ENCODE assay signal across 8 cellular contexts in genomic region chr19:37303591-37304171, GRCh38.
DNase-seq lines count a peak whose midpoint lies in the region; ATAC-seq and TF ChIP-seq lines count a peak whose summit lies in the region.

No MANE protein-coding gene starts in this region.

- CTCF ChIA-PET in activated CD8-positive, alpha-beta T cell treated with anti-CD3 and anti-CD28 coated beads for 36 hours (lab: Charles Lee): no interaction called here
- CTCF ChIA-PET in activated CD8-positive, alpha-beta T cell treated with anti-CD3 and anti-CD28 coated beads, Interleukin-2, amount 10 ng/mL, durations not matched to agents 7 days and 5 days (lab: Charles Lee): no interaction called here

- POLR2A ChIA-PET in activated CD8-positive, alpha-beta T cell treated with anti-CD3 and anti-CD28 coated beads for 36 hours (lab: Charles Lee): no interaction called here
- POLR2A ChIA-PET in activated CD8-positive, alpha-beta T cell treated with anti-CD3 and anti-CD28 coated beads, Interleukin-2, amount 10 ng/mL, durations not matched to agents 7 days and 5 days (lab: Charles Lee): no interaction called here

- H3K27ac ChIP-seq in upper lobe of left lung: peak overlapping the region in 2 of 4 donors; percentile 2 to 40

- TF ChIP-seq EP300 in upper lobe of left lung (IDR thresholded peaks at IDR 0.05): no peak

- ATAC-seq in activated CD8-positive, alpha-beta T cell treated with anti-CD3 and anti-CD28 coated beads for 36 hours: no peak
- no peak for ATAC-seq in activated CD8-positive, alpha-beta T cell treated with anti-CD3 and anti-CD28 coated beads, Interleukin-2, amount 10 ng/mL, durations not matched to agents 7 days and 5 days
- ATAC-seq in natural killer cell treated with Interleukin-12 subunit alpha and Interleukin-12 subunit beta and Interleukin-15 and Interleukin-18, amount 100 ng/mL, for 72 hours: no peak
- ATAC-seq in upper lobe of left lung (ENCODE audit: low FRiP score in 2 of 2) (peak in 1 of 2 donors; percentile 42), HG03135 (IDR thresholded peaks at IDR 0.05; ENCODE audit: unreplicated experiment) (no peak)
- no peak for ATAC-seq in activated CD4-positive, CD25-positive, alpha-beta regulatory T cell treated with anti-CD3 and anti-CD28 coated beads, Interleukin-2, amount 50 U/mL, for 24 hours

- TF ChIP-seq POLR2A in upper lobe of left lung (IDR thresholded peaks at IDR 0.05): no peak

- DNase-seq in activated CD8-positive, alpha-beta T cell treated with anti-CD3 and anti-CD28 coated beads for 36 hours: no peak
- no peak for DNase-seq in activated CD8-positive, alpha-beta T cell treated with anti-CD3 and anti-CD28 coated beads, Interleukin-2, amount 10 ng/mL, durations not matched to agents 7 days and 5 days
- DNase-seq in fibroblast of mammary gland (ENCODE audit: low read depth): no peak
- DNase-seq in natural killer cell treated with Interleukin-12 subunit alpha and Interleukin-12 subunit beta and Interleukin-15 and Interleukin-18, amount 100 ng/mL, for 72 hours (ENCODE audit: low spot score): no peak
- DNase-seq in upper lobe of left lung: peak in 1 of 2 donors; percentile 47
- DNase-seq in NCI-H2196 (lab: John Stamatoyannopoulos, UW; ENCODE audit: unreplicated experiment): no peak

- peaks cover 4% of the 10 kb centered on the region for H3K36me3 Mint-ChIP-seq in activated CD8-positive, alpha-beta T cell treated with anti-CD3 and anti-CD28 coated beads for 36 hours (ENCODE audit: low read depth)
- peaks cover 3% of the 10 kb centered on the region for H3K36me3 Mint-ChIP-seq in activated CD8-positive, alpha-beta T cell treated with anti-CD3 and anti-CD28 coated beads, Interleukin-2, amount 10 ng/mL, durations not matched to agents 7 days and 5 days (ENCODE audit: low read depth)
- peaks cover 6% of the 10 kb centered on the region for H3K36me3 Mint-ChIP-seq in natural killer cell treated with Interleukin-12 subunit alpha and Interleukin-12 subunit beta and Interleukin-15 and Interleukin-18, amount 100 ng/mL, for 72 hours

- H3K27ac Mint-ChIP-seq in activated CD8-positive, alpha-beta T cell treated with anti-CD3 and anti-CD28 coated beads for 36 hours: no peak overlapping the region
- no peak overlapping the region for H3K27ac Mint-ChIP-seq in activated CD8-positive, alpha-beta T cell treated with anti-CD3 and anti-CD28 coated beads, Interleukin-2, amount 10 ng/mL, durations not matched to agents 7 days and 5 days
- H3K27ac Mint-ChIP-seq in natural killer cell treated with Interleukin-12 subunit alpha and Interleukin-12 subunit beta and Interleukin-15 and Interleukin-18, amount 100 ng/mL, for 72 hours: peak overlapping the region in 1 of 2 donors; percentile 73

- peaks cover 3% of the 10 kb centered on the region for H3K9me3 Mint-ChIP-seq in activated CD8-positive, alpha-beta T cell treated with anti-CD3 and anti-CD28 coated beads for 36 hours
- H3K9me3 Mint-ChIP-seq in activated CD8-positive, alpha-beta T cell treated with anti-CD3 and anti-CD28 coated beads, Interleukin-2, amount 10 ng/mL, durations not matched to agents 7 days and 5 days (ENCODE audit: insufficient read depth): peaks cover 4% of the 10 kb centered on the region
- H3K9me3 Mint-ChIP-seq in natural killer cell treated with Interleukin-12 subunit alpha and Interleukin-12 subunit beta and Interleukin-15 and Interleukin-18, amount 100 ng/mL, for 72 hours: peaks cover 4% of the 10 kb centered on the region

- H3K36me3 ChIP-seq in upper lobe of left lung: no peaks in the 10 kb centered on the region

- peaks cover 0 to 40% (median 10%) of the 10 kb centered on the region in 4 donors for H3K9me3 ChIP-seq in upper lobe of left lung

- peak overlapping the region; percentile 46 for H3K4me3 Mint-ChIP-seq in activated CD8-positive, alpha-beta T cell treated with anti-CD3 and anti-CD28 coated beads for 36 hours
- no peak overlapping the region for H3K4me3 Mint-ChIP-seq in activated CD8-positive, alpha-beta T cell treated with anti-CD3 and anti-CD28 coated beads, Interleukin-2, amount 10 ng/mL, durations not matched to agents 7 days and 5 days
- peak overlapping the region; percentile 3 for H3K4me3 Mint-ChIP-seq in natural killer cell treated with Interleukin-12 subunit alpha and Interleukin-12 subunit beta and Interleukin-15 and Interleukin-18, amount 100 ng/mL, for 72 hours

- intact Hi-C loops in activated CD8-positive, alpha-beta T cell treated with anti-CD3 and anti-CD28 coated beads for 36 hours (cut with micrococcal nuclease): no loop called here

- H3K4me1 Mint-ChIP-seq in activated CD8-positive, alpha-beta T cell treated with anti-CD3 and anti-CD28 coated beads for 36 hours (ENCODE audit: low read depth): no peaks in the 10 kb centered on the region
- H3K4me1 Mint-ChIP-seq in activated CD8-positive, alpha-beta T cell treated with anti-CD3 and anti-CD28 coated beads, Interleukin-2, amount 10 ng/mL, durations not matched to agents 7 days and 5 days (ENCODE audit: low read depth): no peaks in the 10 kb centered on the region
- H3K4me1 Mint-ChIP-seq in natural killer cell treated with Interleukin-12 subunit alpha and Interleukin-12 subunit beta and Interleukin-15 and Interleukin-18, amount 100 ng/mL, for 72 hours (ENCODE audit: low read depth in 2 of 2): peaks cover 0 to 4% of the 10 kb centered on the region in 2 donors

- H3K4me1 ChIP-seq in upper lobe of left lung: no peaks in the 10 kb centered on the region

- H3K4me3 ChIP-seq in fibroblast of mammary gland (ENCODE audit: control insufficient read depth, low read depth, low read length) (peak overlapping the region; percentile 23), upper lobe of left lung (peak overlapping the region; percentile 22 to 47 (median 38))

- H3K27me3 Mint-ChIP-seq in activated CD8-positive, alpha-beta T cell treated with anti-CD3 and anti-CD28 coated beads for 36 hours: no peaks in the 10 kb centered on the region
- H3K27me3 Mint-ChIP-seq in activated CD8-positive, alpha-beta T cell treated with anti-CD3 and anti-CD28 coated beads, Interleukin-2, amount 10 ng/mL, durations not matched to agents 7 days and 5 days (ENCODE audit: low read depth): no peaks in the 10 kb centered on the region
- peaks cover 0 to 4% of the 10 kb centered on the region in 2 donors for H3K27me3 Mint-ChIP-seq in natural killer cell treated with Interleukin-12 subunit alpha and Interleukin-12 subunit beta and Interleukin-15 and Interleukin-18, amount 100 ng/mL, for 72 hours

- TF ChIP-seq CTCF in activated CD8-positive, alpha-beta T cell treated with anti-CD3 and anti-CD28 coated beads for 36 hours (IDR thresholded peaks at IDR 0.05): no peak
- no peak for TF ChIP-seq CTCF in fibroblast of mammary gland (conservative IDR thresholded peaks at IDR 0.05; ENCODE audit: control insufficient read depth, insufficient read depth, low read depth, low read length)
- TF ChIP-seq CTCF in upper lobe of left lung (IDR thresholded peaks at IDR 0.05): no peak

- H3K27me3 ChIP-seq in upper lobe of left lung: no peaks in the 10 kb centered on the region

- WGBS in upper lobe of left lung, 2 donors: 52 to 78% methylated on average over 17 to 36 of the region's 36 CpGs
